Comparison of ENCODE assay signal across 8 cellular contexts in the genomic region with DNA sequence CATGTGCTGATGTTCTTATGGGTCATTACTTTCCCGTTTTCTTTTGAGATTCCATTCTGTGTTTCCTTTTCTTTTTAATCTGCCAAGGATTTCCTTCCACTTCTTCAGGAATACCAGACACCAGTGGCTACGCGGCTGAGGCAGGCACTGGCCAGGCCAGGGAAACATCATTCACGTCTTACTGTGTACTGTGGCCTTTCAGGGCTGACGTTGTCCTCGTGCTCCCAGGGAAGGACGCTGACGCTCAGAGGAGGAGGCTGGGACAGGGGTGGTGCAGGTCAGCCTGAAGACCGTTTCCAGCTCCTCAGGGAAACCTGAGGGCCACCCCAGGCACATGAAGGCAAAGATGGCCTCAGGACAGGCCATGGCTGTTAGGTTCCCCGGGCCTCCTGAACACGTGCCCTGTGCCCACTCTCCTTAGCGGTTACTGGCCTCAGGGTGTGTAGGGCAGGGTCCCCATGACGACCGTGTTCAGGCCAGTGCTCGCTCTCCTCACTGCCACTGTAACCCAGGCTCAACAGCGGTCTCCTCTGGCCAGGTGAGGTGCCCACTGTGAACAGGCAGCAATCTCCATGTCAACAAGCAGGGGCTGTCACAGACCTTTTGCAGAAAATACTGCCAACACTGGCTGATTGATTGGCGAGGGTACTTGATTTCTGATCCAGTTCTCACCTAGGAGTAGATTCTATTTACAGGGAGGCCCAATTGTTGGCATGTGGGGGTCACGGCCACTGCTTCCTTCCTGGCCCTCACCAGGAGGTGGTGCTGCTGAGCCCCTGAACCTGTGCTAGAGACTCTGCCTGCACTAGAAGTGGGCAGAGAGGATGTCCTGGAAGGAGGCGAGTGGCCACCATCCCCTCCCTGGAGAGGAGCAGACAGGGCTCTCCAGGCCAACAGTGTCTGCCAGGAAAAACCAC.
DNase-seq lines count a peak whose midpoint lies in the region; ATAC-seq and TF ChIP-seq lines count a peak whose summit lies in the region.

No MANE protein-coding gene starts in this region.

- intact Hi-C loops in breast epithelium (cut with DNase I; ENCODE audit: low total_unique reads) = no loop called here
- intact Hi-C loops in MCF 10A (cut with micrococcal nuclease) = no loop called here
- intact Hi-C loops in prostate gland (cut with DNase I) = loop anchor here (2.0 to 10.0 kb wide), 2 partner anchors 189 to 239 kb away; no protein-coding TSS in a partner anchor

- TF ChIP-seq POLR2A in breast epithelium (IDR thresholded peaks at IDR 0.05) (no peak), prostate gland (IDR thresholded peaks at IDR 0.05) (no peak)

- 85% methylated on average over 19 of the region's 19 CpGs for WGBS in prostate gland

- H3K9me3 Mint-ChIP-seq in MCF 10A (ENCODE audit: unreplicated experiment) = peaks cover 25% of the 10 kb centered on the region

- no peaks in the 10 kb centered on the region for H3K4me1 ChIP-seq in breast epithelium
- no peaks in the 10 kb centered on the region for H3K4me1 ChIP-seq in prostate gland (replicated peaks)

- H3K27me3 ChIP-seq in breast epithelium = no peaks in the 10 kb centered on the region
- no peaks in the 10 kb centered on the region for H3K27me3 ChIP-seq in prostate gland (replicated peaks; ENCODE audit: insufficient read depth)

- no peaks in the 10 kb centered on the region for H3K4me1 Mint-ChIP-seq in MCF 10A (ENCODE audit: insufficient read depth, unreplicated experiment)

- H3K9me3 ChIP-seq in breast epithelium (no peaks in the 10 kb centered on the region), prostate gland (no peaks in the 10 kb centered on the region)

- CTCF ChIA-PET in MCF 10A (lab: Yijun Ruan, JAX) = interaction anchor here (0.7 kb wide), 1 partner anchor 11 kb away, joined by 3 read pairs; no protein-coding TSS in a partner anchor
- CTCF ChIA-PET in RWPE1 (lab: Yijun Ruan, JAX) = interaction anchor here (0.5 to 0.6 kb wide), 2 partner anchors 14 to 238 kb away, joined by 3 to 4 read pairs; no protein-coding TSS in a partner anchor

- H3K27ac ChIP-seq in breast epithelium (no peak overlapping the region), prostate gland (no peak overlapping the region), RWPE1 (no peak overlapping the region)

- no peak overlapping the region for H3K4me3 Mint-ChIP-seq in MCF 10A (ENCODE audit: unreplicated experiment)

- peak in 2 of 3 donors; percentile 30 to 36 for TF ChIP-seq CTCF in breast epithelium (IDR thresholded peaks at IDR 0.05)
- TF ChIP-seq CTCF in MCF 10A (IDR thresholded peaks at IDR 0.05; ENCODE audit: unreplicated experiment) = no peak
- TF ChIP-seq CTCF in fibroblast of pulmonary artery (IDR thresholded peaks at IDR 0.05; ENCODE audit: low read length, missing control alignments) = peak; percentile 58
- TF ChIP-seq CTCF in prostate gland (IDR thresholded peaks at IDR 0.05) = peak in 3 of 4 experiments; percentile 46 to 64 (median 50)
- TF ChIP-seq CTCF in RWPE1 (conservative IDR thresholded peaks at IDR 0.05; ENCODE audit: low read depth) = no peak; the same call in 1 of the 2 replicates

- POLR2A ChIA-PET in MCF 10A (lab: Yijun Ruan, JAX) = no interaction called here
- POLR2A ChIA-PET in RWPE1 (lab: Yijun Ruan, JAX; ENCODE audit: low non-redundant PET) = no interaction called here

- no peaks in the 10 kb centered on the region for H3K36me3 Mint-ChIP-seq in MCF 10A (ENCODE audit: insufficient read depth, unreplicated experiment)

- H3K27me3 Mint-ChIP-seq in MCF 10A (ENCODE audit: insufficient read depth, unreplicated experiment) = no peaks in the 10 kb centered on the region

- H3K4me3 ChIP-seq in breast epithelium (no peak overlapping the region), fibroblast of pulmonary artery (replicated peaks; ENCODE audit: low read depth, low read length) (no peak overlapping the region), prostate gland (no peak overlapping the region)

- H3K27ac Mint-ChIP-seq in MCF 10A (ENCODE audit: low read depth, unreplicated experiment) = no peak overlapping the region

- ATAC-seq in GM18858 (IDR thresholded peaks at IDR 0.05; ENCODE audit: unreplicated experiment) = no peak
- no peak for ATAC-seq in GM21529 (IDR thresholded peaks at IDR 0.05; ENCODE audit: unreplicated experiment)

- H3K36me3 ChIP-seq in breast epithelium (no peaks in the 10 kb centered on the region), prostate gland (no peaks in the 10 kb centered on the region)

- BruUV-seq in MCF 10A (replicated peaks; lab: Mats Ljungman, UMichigan) = no TSS peak

- DNase-seq in breast epithelium (ENCODE audit: low spot score in 2 of 2) (peak in 1 of 2 donors; percentile 50), MCF 10A (ENCODE audit: unreplicated experiment) (no peak), fibroblast of pulmonary artery (ENCODE audit: low read depth) (peak; percentile 22), prostate gland (ENCODE audit: low spot score) (no peak), RWPE1 (ENCODE audit: low spot score) (no peak)
- peak; percentile 10 to 14 for DNase-seq in activated CD4-positive, alpha-beta T cell treated with anti-CD3 and anti-CD28 coated beads for 4 hours

Comparison
In these comparisons a context has a peak if more than half of its experiments do, and no peak if none do; other contexts are left out.
1. CTCF ChIP-seq: peak in breast epithelium (2 of 3), fibroblast of pulmonary artery (single experiment) and prostate gland (3 of 4); none in MCF 10A (single experiment) and RWPE1 (single experiment).
2. DNase-seq: peak in activated CD4-positive, alpha-beta T cell treated with anti-CD3 and anti-CD28 coated beads for 4 hours (2 of 2) and fibroblast of pulmonary artery (single experiment); none in MCF 10A (single experiment), prostate gland (single experiment) and RWPE1 (single experiment).